ENCODE assay signal across 9 cellular contexts in genomic region chr11:721913-722811, GRCh38.
DNase-seq lines count a peak whose midpoint lies in the region; ATAC-seq lines count a peak whose summit lies in the region.
"Had no signal": no experiment of that assay in that cellular context is flagged by ENCODE, and none has a peak within 500 bp of the region (broad histone marks: within the 10 kb centered on the region; RNA-seq: fewer than 3 reads in every experiment).

No MANE protein-coding gene starts in this region.

- DNase-seq in NCI-H2029 (lab: John Stamatoyannopoulos, UW) (peak; percentile 52), NCI-H2029 treated with DMSO at 0.1 percent for 48 hours (lab: John Stamatoyannopoulos, UW) (no peak), NCI-H526 (lab: John Stamatoyannopoulos, UW) (peak; percentile 53 to 92), NCI-H446 treated with DMSO at 0.1 percent for 48 hours (lab: John Stamatoyannopoulos, UW) (no peak), EL (no peak)
- DNase-seq in activated T-helper 1 cell treated with anti-CD3 and anti-CD28 coated beads, Interleukin-2, amount 50 U/mL, for 16 hours (ENCODE audit: low read depth in 1 of 2, low spot score in 1 of 2) = peak; percentile 33 to 35
- peak; percentile 33 for DNase-seq in stimulated activated CD4-positive, alpha-beta T cell treated with anti-CD3 and anti-CD28 coated beads, Interleukin-2, amount 100 ng/mL, for 4 hours (ENCODE audit: low read depth)
- DNase-seq: NK-92 treated with Interleukin-12 subunit alpha and Interleukin-12 subunit beta, amount 100 ng/mL, for 24 hours had no signal

- ATAC-seq in HG03571 (IDR thresholded peaks at IDR 0.05; ENCODE audit: unreplicated experiment) = no peak

Comparison
In these comparisons a context has a peak if more than half of its experiments do, and no peak if none do; other contexts are left out.
1. DNase-seq: peak in NCI-H2029 (single experiment), NCI-H526 (2 of 2), activated T-helper 1 cell treated with anti-CD3 and anti-CD28 coated beads, Interleukin-2, amount 50 U/mL, for 16 hours (2 of 2) and stimulated activated CD4-positive, alpha-beta T cell treated with anti-CD3 and anti-CD28 coated beads, Interleukin-2, amount 100 ng/mL, for 4 hours (single experiment); none in NCI-H2029 treated with DMSO at 0.1 percent for 48 hours (single experiment), NCI-H446 treated with DMSO at 0.1 percent for 48 hours (single experiment) and EL (single experiment).